Comparison of ENCODE assay signal across 17 cellular contexts in the genomic region with DNA sequence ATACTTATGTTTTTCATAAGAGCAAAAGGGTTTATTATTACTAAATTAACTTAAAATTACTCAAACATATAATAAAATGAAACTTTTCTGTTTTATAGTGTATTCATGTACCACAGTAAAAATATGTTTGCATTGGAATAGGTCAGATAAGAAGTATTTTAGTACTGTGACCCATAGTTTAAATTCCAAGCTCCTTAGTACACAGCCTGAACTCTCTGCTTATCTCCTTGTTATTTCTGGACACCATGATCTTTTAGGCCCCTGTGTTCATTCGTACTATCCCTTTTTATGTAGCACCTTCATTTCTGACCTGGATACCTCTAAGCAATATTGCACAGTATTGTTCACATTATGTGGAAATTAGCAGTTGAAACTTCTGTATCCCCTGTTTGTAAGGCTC.
DNase-seq lines count a peak whose midpoint lies in the region; ATAC-seq and TF ChIP-seq lines count a peak whose summit lies in the region.
"Had no signal": no experiment of that assay in that cellular context is flagged by ENCODE, and none has a peak within 500 bp of the region (broad histone marks: within the 10 kb centered on the region; RNA-seq: fewer than 3 reads in every experiment).

No MANE protein-coding gene starts in this region.

- no peak for ATAC-seq in GM21528 (IDR thresholded peaks at IDR 0.05; ENCODE audit: low FRiP score, unreplicated experiment)
- ATAC-seq in body of pancreas: no peak

- POLR2A ChIA-PET in AG04450 (lab: Yijun Ruan, JAX): no interaction called here

- TF ChIP-seq POLR2A in body of pancreas (IDR thresholded peaks at IDR 0.05): no peak

- no peaks in the 10 kb centered on the region for H3K36me3 ChIP-seq in body of pancreas (replicated peaks in 1 of 2; ENCODE audit: insufficient read depth in 1 of 2, low read depth in 2 of 2)
- H3K36me3 ChIP-seq: HAP-1 had no signal

- H3K9me3 ChIP-seq in AG04450 (ENCODE audit: control insufficient read depth, insufficient read depth, low read length) (no peaks in the 10 kb centered on the region), body of pancreas (no peaks in the 10 kb centered on the region)
- H3K9me3 ChIP-seq: HAP-1 had no signal

- no peak overlapping the region for H3K27ac ChIP-seq in AG04450 (ENCODE audit: low read depth, low read length)
- no peak overlapping the region for H3K27ac ChIP-seq in body of pancreas
- H3K27ac ChIP-seq: HL-60 had no signal

- WGBS in body of pancreas, 2 donors: 70 to 91% methylated on average over 1 of the region's 1 CpG

- H3K27me3 ChIP-seq in AG04450 (ENCODE audit: control insufficient read depth, insufficient read depth, low read length) (no peaks in the 10 kb centered on the region), body of pancreas (no peaks in the 10 kb centered on the region)

- intact Hi-C loops in body of pancreas (cut with DNase I): no loop called here

- H3K4me3 ChIP-seq in AG04450 (ENCODE audit: low read depth, low read length) (no peak overlapping the region), fibroblast of pulmonary artery (replicated peaks; ENCODE audit: low read depth, low read length) (no peak overlapping the region), body of pancreas (no peak overlapping the region)
- H3K4me3 ChIP-seq: HAP-1 had no signal

- DNase-seq in AG04450 (ENCODE audit: low read depth, low spot score): peak; percentile 6
- DNase-seq in GM04503 (ENCODE audit: low read depth): peak; percentile 3
- DNase-seq in fibroblast of pulmonary artery (ENCODE audit: low read depth): peak; percentile 10
- DNase-seq in hepatic stellate cell (ENCODE audit: low spot score): peak; percentile 21
- no peak for DNase-seq in pons (ENCODE audit: low spot score)
- DNase-seq in ecto neural progenitor cell (ENCODE audit: low spot score): no peak
- no peak for DNase-seq in body of pancreas
- DNase-seq: AML-193, DMS 273 treated with DMSO at 0.1 percent for 48 hours, GF-D8, NCI-H1417 treated with DMSO at 0.1 percent for 48 hours, NCI-H1930, NCI-H446, NCI-H69 had no signal

- no peaks in the 10 kb centered on the region for H3K4me1 ChIP-seq in body of pancreas
- H3K4me1 ChIP-seq: HAP-1 had no signal

- CTCF ChIA-PET in AG04450 (lab: Charles Lee): interaction anchor here (0.6 kb wide), 1 partner anchor 1754 kb away, joined by 16 read pairs; no protein-coding TSS in a partner anchor

- no peak for TF ChIP-seq CTCF in AG04450 (IDR thresholded peaks at IDR 0.05; ENCODE audit: low read depth, low read length)
- TF ChIP-seq CTCF in fibroblast of pulmonary artery (IDR thresholded peaks at IDR 0.05; ENCODE audit: low read length, missing control alignments): no peak
- no peak for TF ChIP-seq CTCF in body of pancreas (IDR thresholded peaks at IDR 0.05)

Comparison
In these comparisons a context has a peak if more than half of its experiments do, and no peak if none do; other contexts are left out.
1. DNase-seq: peak in AG04450 (single experiment), GM04503 (single experiment), fibroblast of pulmonary artery (single experiment) and hepatic stellate cell (single experiment); none in pons (single experiment), ecto neural progenitor cell (single experiment) and body of pancreas (0 of 4).